Comparison of ENCODE assay signal across 20 cellular contexts in the genomic region with DNA sequence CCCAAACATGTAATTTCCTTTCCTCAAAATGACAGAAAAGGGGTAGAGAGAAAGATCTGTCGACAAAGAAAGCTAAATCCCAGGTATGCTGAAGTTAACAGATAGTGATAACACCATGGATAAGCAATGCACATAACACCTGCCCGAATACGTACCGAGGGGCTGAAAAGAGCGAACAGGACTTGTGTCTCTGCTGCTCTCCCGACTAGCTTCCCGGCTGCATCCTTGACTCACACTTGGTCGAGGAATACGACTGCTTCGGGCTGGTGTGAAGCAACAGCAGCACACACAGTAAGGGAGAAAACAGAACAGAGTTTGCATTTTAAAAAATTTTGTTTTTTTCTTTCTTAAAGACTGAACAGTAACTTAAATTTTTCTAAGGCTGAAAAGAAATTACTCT.
DNase-seq lines count a peak whose midpoint lies in the region; ATAC-seq and TF ChIP-seq lines count a peak whose summit lies in the region.
"Had no signal": no experiment of that assay in that cellular context is flagged by ENCODE, and none has a peak within 500 bp of the region (broad histone marks: within the 10 kb centered on the region; RNA-seq: fewer than 3 reads in every experiment).

No MANE protein-coding gene starts in this region.

- WGBS in hepatocyte (ENCODE audit: low lambda C conversion rate, missing lambda C conversion rate): 56% methylated on average over 10 of the region's 10 CpGs
- WGBS in mammary epithelial cell (ENCODE audit: low coverage, missing lambda C conversion rate): 90% methylated on average over 10 of the region's 10 CpGs

- no TSS peak for BruUV-seq in mammary epithelial cell (replicated peaks; lab: Mats Ljungman, UMichigan)

- H3K27me3 ChIP-seq in GM23338 (ENCODE audit: insufficient read depth) (no peaks in the 10 kb centered on the region), OCI-LY3 (ENCODE audit: low read depth, low read length) (no peaks in the 10 kb centered on the region), hepatocyte (no peaks in the 10 kb centered on the region), mammary epithelial cell (ENCODE audit: insufficient read depth, low read length) (no peaks in the 10 kb centered on the region)
- H3K27me3 ChIP-seq: BLaER1 had no signal

- H2AFZ ChIP-seq in GM23338: no peak overlapping the region
- no peak overlapping the region for H2AFZ ChIP-seq in OCI-LY3 (ENCODE audit: low read depth, low read length)
- H2AFZ ChIP-seq in hepatocyte: no peak overlapping the region
- H2AFZ ChIP-seq in mammary epithelial cell (ENCODE audit: low read depth, low read length): no peak overlapping the region

- H3K36me3 ChIP-seq in GM23338 (ENCODE audit: insufficient read depth) (no peaks in the 10 kb centered on the region), OCI-LY3 (replicated peaks; ENCODE audit: low read depth, low read length) (peaks cover 8% of the 10 kb centered on the region), hepatocyte (replicated peaks; ENCODE audit: insufficient read depth, low read depth) (no peaks in the 10 kb centered on the region), mammary epithelial cell (ENCODE audit: insufficient read depth, low read length) (peaks cover 5% of the 10 kb centered on the region)

- peak; percentile 34 for ATAC-seq in GM23338

- H3K4me2 ChIP-seq in GM23338 (no peak overlapping the region), OCI-LY3 (ENCODE audit: low read length) (peak overlapping the region; percentile 51), hepatocyte (no peak overlapping the region), mammary epithelial cell (ENCODE audit: insufficient read depth, low read depth, low read length) (no peak overlapping the region)
- H3K4me2 ChIP-seq: BLaER1 had no signal

- dilution Hi-C loops in mammary epithelial cell (cut with HindIII; ENCODE audit: low sequenced_read_pairs): no loop called here

- H3K27ac ChIP-seq in GM23338 (ENCODE audit: low read depth) (peak overlapping the region; percentile 10), OCI-LY3 (ENCODE audit: low read length) (peak overlapping the region; percentile 20; the same call in 1 of the 2 replicates), hepatocyte (no peak overlapping the region), mammary epithelial cell (ENCODE audit: insufficient read depth, low read depth, low read length) (no peak overlapping the region)
- H3K27ac ChIP-seq: BLaER1 had no signal

- H3K4me1 ChIP-seq in GM23338 (ENCODE audit: insufficient read depth): peaks cover 39% of the 10 kb centered on the region
- H3K4me1 ChIP-seq in OCI-LY3 (ENCODE audit: low read length): peaks cover 18% of the 10 kb centered on the region
- no peaks in the 10 kb centered on the region for H3K4me1 ChIP-seq in hepatocyte (ENCODE audit: insufficient read depth)
- peaks cover 18% of the 10 kb centered on the region for H3K4me1 ChIP-seq in mammary epithelial cell (ENCODE audit: insufficient read depth, low read length)
- H3K4me1 ChIP-seq: BLaER1 had no signal

- H3K9me3 Mint-ChIP-seq in GM23338 (no peaks in the 10 kb centered on the region; the same call in 2 of the 3 replicates), neural crest cell (no peaks in the 10 kb centered on the region)
- H3K9me3 Mint-ChIP-seq in activated naive CD8-positive, alpha-beta T cell treated with anti-CD3 and anti-CD28 coated beads for 36 hours: no peaks in the 10 kb centered on the region
- H3K9me3 Mint-ChIP-seq: CD4-positive, CD25-positive, alpha-beta regulatory T cell had no signal

- no peaks in the 10 kb centered on the region for H3K9me3 ChIP-seq in OCI-LY3 (ENCODE audit: insufficient read depth, low read length)
- no peaks in the 10 kb centered on the region for H3K9me3 ChIP-seq in hepatocyte (ENCODE audit: low read depth)
- no peaks in the 10 kb centered on the region for H3K9me3 ChIP-seq in mammary epithelial cell (replicated peaks; ENCODE audit: insufficient read depth, low read length)
- H3K9me3 ChIP-seq: BLaER1 had no signal

- H3K4me1 Mint-ChIP-seq in GM23338 (peaks cover 44% of the 10 kb centered on the region), neural crest cell (peaks cover 7% of the 10 kb centered on the region)
- no peaks in the 10 kb centered on the region for H3K4me1 Mint-ChIP-seq in activated naive CD8-positive, alpha-beta T cell treated with anti-CD3 and anti-CD28 coated beads for 36 hours
- H3K4me1 Mint-ChIP-seq: CD4-positive, CD25-positive, alpha-beta regulatory T cell had no signal

- peak overlapping the region; percentile 85; the same call in 1 of the 2 replicates for H3K27ac Mint-ChIP-seq in GM23338
- H3K27ac Mint-ChIP-seq in neural crest cell (ENCODE audit: unreplicated experiment): peak overlapping the region; percentile 21
- H3K27ac Mint-ChIP-seq in activated naive CD8-positive, alpha-beta T cell treated with anti-CD3 and anti-CD28 coated beads for 36 hours: no peak overlapping the region

- CTCF ChIA-PET in mammary epithelial cell (lab: Charles Lee; ENCODE audit: low non-redundant PET): interaction anchor here (0.6 kb wide), 1 partner anchor 206 kb away, joined by 17 read pairs; no protein-coding TSS in a partner anchor

- DNase-seq in GM23338 (ENCODE audit: low spot score): peak; percentile 52
- peak; percentile 22 for DNase-seq in hepatocyte (ENCODE audit: low spot score)
- DNase-seq in neural crest cell (ENCODE audit: low read depth, low spot score): no peak
- DNase-seq in mammary epithelial cell: no peak
- no peak for DNase-seq in activated naive CD8-positive, alpha-beta T cell treated with anti-CD3 and anti-CD28 coated beads for 36 hours
- no peak for DNase-seq in AG08395 (ENCODE audit: low spot score)
- DNase-seq in middle frontal gyrus (ENCODE audit: extremely low spot score, low spot score): no peak
- DNase-seq: CD4-positive, CD25-positive, alpha-beta regulatory T cell; H7; KBM-7; NCI-H1105 treated with DMSO at 0.1 percent for 48 hours; NCI-H2029; NCI-H446; NCI-H526; NCI-H82; NK-92 treated with Interleukin-12 subunit alpha and Interleukin-12 subunit beta, amount 100 ng/mL, for 24 hours; Right ventricle myocardium superior; RPMI8226 had no signal

- H3K36me3 Mint-ChIP-seq in GM23338 (ENCODE audit: low read depth): peaks cover 5% of the 10 kb centered on the region; the same call in 2 of the 3 replicates
- H3K36me3 Mint-ChIP-seq in neural crest cell (ENCODE audit: low read depth): no peaks in the 10 kb centered on the region
- H3K36me3 Mint-ChIP-seq in activated naive CD8-positive, alpha-beta T cell treated with anti-CD3 and anti-CD28 coated beads for 36 hours: peaks cover 2% of the 10 kb centered on the region

- no peaks in the 10 kb centered on the region for H3F3A ChIP-seq in GM23338 (replicated peaks; ENCODE audit: low read depth)

- no peaks in the 10 kb centered on the region for H3K79me2 ChIP-seq in GM23338 (replicated peaks; ENCODE audit: insufficient read depth)
- H3K79me2 ChIP-seq in OCI-LY3 (ENCODE audit: low read length): no peaks in the 10 kb centered on the region
- no peaks in the 10 kb centered on the region for H3K79me2 ChIP-seq in hepatocyte
- H3K79me2 ChIP-seq in mammary epithelial cell (ENCODE audit: insufficient read depth, low read length): no peaks in the 10 kb centered on the region

- intact Hi-C loops in mammary epithelial cell (cut with micrococcal nuclease): no loop called here

- TF ChIP-seq CTCF in GM23338 (conservative IDR thresholded peaks at IDR 0.05; ENCODE audit: low read depth in 2 of 2) (no peak), OCI-LY3 (IDR thresholded peaks at IDR 0.05; ENCODE audit: low read depth, low read length) (no peak), hepatocyte (IDR thresholded peaks at IDR 0.05; ENCODE audit: poor library complexity) (no peak), neural crest cell (conservative IDR thresholded peaks at IDR 0.05) (no peak), mammary epithelial cell (conservative IDR thresholded peaks at IDR 0.05 in 1 of 2, IDR thresholded peaks at IDR 0.05 in 1 of 2; ENCODE audit: extremely low read depth in 1 of 2, insufficient read depth in 1 of 2, low read depth in 1 of 2, low read length in 2 of 2) (no peak)

- H3K9me2 ChIP-seq in GM23338 (ENCODE audit: insufficient read depth) (no peaks in the 10 kb centered on the region), hepatocyte (replicated peaks; ENCODE audit: insufficient read depth) (no peaks in the 10 kb centered on the region)

- in situ Hi-C loops in mammary epithelial cell (cut with MboI; ENCODE audit: low sequenced_read_pairs in 2 of 2): no loop called here

- no peak overlapping the region for H3K4me3 ChIP-seq in GM23338
- H3K4me3 ChIP-seq in OCI-LY3 (ENCODE audit: low read length): 0 out of 2 replicates have a peak overlapping the region, but pooled peaks have one; percentile 8
- H3K4me3 ChIP-seq in hepatocyte: no peak overlapping the region
- H3K4me3 ChIP-seq in mammary epithelial cell (replicated peaks in 1 of 3; ENCODE audit: insufficient read depth in 1 of 3, low read depth in 2 of 3, low read length in 3 of 3): no peak overlapping the region
- H3K4me3 ChIP-seq: BLaER1 had no signal

- no peak overlapping the region for H3K9ac ChIP-seq in OCI-LY3 (ENCODE audit: low read length)
- H3K9ac ChIP-seq in mammary epithelial cell (ENCODE audit: insufficient read depth, low read length): no peak overlapping the region
- H3K9ac ChIP-seq: BLaER1 had no signal

- H4K20me1 ChIP-seq in GM23338 (replicated peaks; ENCODE audit: insufficient read depth) (no peaks in the 10 kb centered on the region), OCI-LY3 (ENCODE audit: insufficient read depth, low read length) (no peaks in the 10 kb centered on the region), hepatocyte (ENCODE audit: insufficient read depth, poor library complexity, severe bottlenecking) (no peaks in the 10 kb centered on the region), mammary epithelial cell (ENCODE audit: insufficient read depth, low read length) (no peaks in the 10 kb centered on the region)
- H4K20me1 ChIP-seq: BLaER1 had no signal

- peaks cover 2% of the 10 kb centered on the region for H3K27me3 Mint-ChIP-seq in GM23338 (ENCODE audit: insufficient read depth, low read depth, poor library complexity)
- H3K27me3 Mint-ChIP-seq in neural crest cell (ENCODE audit: low read depth): no peaks in the 10 kb centered on the region
- no peaks in the 10 kb centered on the region for H3K27me3 Mint-ChIP-seq in activated naive CD8-positive, alpha-beta T cell treated with anti-CD3 and anti-CD28 coated beads for 36 hours
- H3K27me3 Mint-ChIP-seq: CD4-positive, CD25-positive, alpha-beta regulatory T cell had no signal

- H3K4me3 Mint-ChIP-seq in GM23338 (no peak overlapping the region), neural crest cell (no peak overlapping the region)
- H3K4me3 Mint-ChIP-seq in activated naive CD8-positive, alpha-beta T cell treated with anti-CD3 and anti-CD28 coated beads for 36 hours: no peak overlapping the region
- H3K4me3 Mint-ChIP-seq: CD4-positive, CD25-positive, alpha-beta regulatory T cell had no signal

TF ChIP-seq in GM23338, 12 proteins besides CTCF, POLR2A, EP300 and RAD21:
- TF ChIP-seq ZNF114 (CRISPR knock-in tag; IDR thresholded peaks at IDR 0.05): no peak
- no peak for TF ChIP-seq CREB1 (CRISPR knock-in tag; IDR thresholded peaks at IDR 0.05; ENCODE audit: low read depth)
TF ChIP-seq in GM23338: peak in this region for 0.

Comparison
In these comparisons a context has a peak if more than half of its experiments do, and no peak if none do; other contexts are left out.
1. DNase-seq: peak in GM23338 (single experiment) and hepatocyte (single experiment); none in neural crest cell (single experiment), mammary epithelial cell (single experiment), activated naive CD8-positive, alpha-beta T cell treated with anti-CD3 and anti-CD28 coated beads for 36 hours (single experiment), AG08395 (single experiment) and middle frontal gyrus (single experiment).
2. H3K27ac ChIP-seq: peak in GM23338 (single experiment) and OCI-LY3 (single experiment); none in hepatocyte (single experiment) and mammary epithelial cell (single experiment).